In the genomic region with DNA sequence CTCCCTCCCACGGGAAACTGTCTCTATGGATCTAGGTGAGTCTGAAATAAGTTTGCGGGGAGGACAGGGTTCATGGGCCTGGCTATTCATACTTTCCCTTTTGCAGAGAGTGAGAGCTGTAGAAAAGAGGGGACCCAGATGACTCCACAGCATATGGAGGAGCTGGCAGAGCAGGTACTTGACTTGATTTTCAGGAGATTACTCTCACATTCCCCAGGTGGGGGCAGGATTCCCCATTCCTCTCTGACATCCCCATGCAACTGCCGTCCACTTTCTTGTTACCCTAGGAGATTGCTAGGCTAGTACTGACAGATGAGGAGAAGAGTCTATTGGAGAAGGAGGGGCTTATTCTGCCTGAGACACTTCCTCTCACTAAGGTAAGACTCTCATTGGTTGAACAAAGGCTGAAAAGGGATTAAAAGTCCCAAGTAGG, we compare ENCODE assay signal across 10 cellular contexts. TPM values are rescaled to one million over a fixed set of nuclear protein-coding genes. Genes with fewer than 3 reads are reported as not detected.
DNase-seq lines count a peak whose midpoint lies in the region; ATAC-seq, FAIRE-seq and TF ChIP-seq lines count a peak whose summit lies in the region.
"Had no signal": no experiment of that assay in that cellular context is flagged by ENCODE, and none has a peak within 500 bp of the region (broad histone marks: within the 10 kb centered on the region; RNA-seq: fewer than 3 reads in every experiment).

No MANE protein-coding gene starts in this region.

- H3K27me3 ChIP-seq in thymus (ENCODE audit: control insufficient read depth, insufficient read depth): no peaks in the 10 kb centered on the region

- no peak for ATAC-seq in GM18861 (IDR thresholded peaks at IDR 0.05; ENCODE audit: unreplicated experiment)

- TF ChIP-seq CTCF in CD14-positive monocyte (IDR thresholded peaks at IDR 0.05) (no peak), astrocyte of the spinal cord (IDR thresholded peaks at IDR 0.05; ENCODE audit: low read depth, low read length) (no peak)

- peak overlapping the region; percentile 83 for H3K27ac ChIP-seq in thymus (ENCODE audit: low read depth)

- peak overlapping the region; percentile 93 for H3K4me3 ChIP-seq in astrocyte of the spinal cord (ENCODE audit: low read depth, low read length)
- peak overlapping the region; percentile 74 for H3K4me3 ChIP-seq in thymus (ENCODE audit: low read length)

- intact Hi-C loops in CD14-positive monocyte (cut with micrococcal nuclease) (loop anchor here (2.0 to 10.0 kb wide), 5 partner anchors 16 to 621 kb away; a partner anchor contains a TSS), posterior cingulate gyrus (cut with DNase I) (loop anchor here (2.0 to 10.0 kb wide), 4 partner anchors 76 to 638 kb away; a partner anchor contains a TSS)

- H3K9me3 ChIP-seq in thymus (ENCODE audit: control insufficient read depth): no peaks in the 10 kb centered on the region

- FAIRE-seq in GM19239 (lab: Jason Lieb, UNC): peak; percentile 70
- FAIRE-seq: TTC549 had no signal

- peaks cover 21% of the 10 kb centered on the region for H3K4me1 Mint-ChIP-seq in CD14-positive monocyte

- whole genome bisulfite sequencing in thymus: 13% methylated on average over 3 of the region's 3 CpGs

- DNase-seq in CD14-positive monocyte (ENCODE audit: low spot score) (no peak), GM19239 (ENCODE audit: insufficient read length, low spot score) (no peak), NCI-H748 (lab: John Stamatoyannopoulos, UW; ENCODE audit: unreplicated experiment) (peak; percentile 67), astrocyte of the spinal cord (ENCODE audit: low read depth, low spot score) (peak; percentile 59), kidney glomerular epithelial cell (lab: John Stamatoyannopoulos, UW) (peak; percentile 86), posterior cingulate gyrus (no peak)

- H3K4me3 Mint-ChIP-seq in CD14-positive monocyte: peak overlapping the region in 1 of 2 donors; percentile 92
- H3K4me3 Mint-ChIP-seq: stimulated activated effector memory CD8-positive, alpha-beta T cell treated with anti-CD3 and anti-CD28 coated beads, Interleukin-12 subunit alpha, Interleukin-12 subunit beta, amount 100 ng/mL, for 72 hours had no signal

- peaks cover 0 to 1% (median 0%) of the 10 kb centered on the region in 7 donors for H3K9me3 Mint-ChIP-seq in CD14-positive monocyte
- H3K9me3 Mint-ChIP-seq: stimulated activated effector memory CD8-positive, alpha-beta T cell treated with anti-CD3 and anti-CD28 coated beads, Interleukin-12 subunit alpha, Interleukin-12 subunit beta, amount 100 ng/mL, for 72 hours had no signal

- H3K27me3 Mint-ChIP-seq in CD14-positive monocyte (ENCODE audit: low read depth in 3 of 3): peaks cover 0 to 6% (median 0%) of the 10 kb centered on the region in 3 donors

- in situ Hi-C loops in astrocyte of the spinal cord (cut with HindIII; ENCODE audit: low sequenced_read_pairs): no loop called here

- H3K4me1 ChIP-seq in thymus (ENCODE audit: control insufficient read depth, insufficient read depth, low read length): peaks cover 40% of the 10 kb centered on the region

- peaks cover 30% of the 10 kb centered on the region for H3K36me3 ChIP-seq in thymus (ENCODE audit: control insufficient read depth, insufficient read depth)

- peak overlapping the region in 6 of 7 donors; percentile 94 to 99 (median 96) for H3K27ac Mint-ChIP-seq in CD14-positive monocyte
- H3K27ac Mint-ChIP-seq: stimulated activated effector memory CD8-positive, alpha-beta T cell treated with anti-CD3 and anti-CD28 coated beads, Interleukin-12 subunit alpha, Interleukin-12 subunit beta, amount 100 ng/mL, for 72 hours had no signal

- peaks cover 27 to 43% of the 10 kb centered on the region in 2 donors for H3K36me3 Mint-ChIP-seq in CD14-positive monocyte

RNA-seq across cellular contexts. Expression of a gene that starts 0.7 kb away (rescaled TPM):
- 10 to 100 TPM; 32.2 to 38.7 TPM for polyA plus RNA-seq in CD14-positive monocyte
- polyA plus RNA-seq in thymus: 25.6 TPM

RNA-seq across cellular contexts. Expression of a gene that starts 1.1 kb away (rescaled TPM):
- polyA plus RNA-seq in CD14-positive monocyte (10 to 100 TPM; 46.6 to 93.0 TPM), thymus (74.5 TPM)

RNA-seq across cellular contexts. Expression of a gene that starts 15.9 kb away (rescaled TPM):
- polyA plus RNA-seq in CD14-positive monocyte: 10 to 100 TPM; 18.1 to 26.4 TPM
- polyA plus RNA-seq in thymus: 36.9 TPM

RNA-seq across cellular contexts. Expression of a gene that starts 16.0 kb away (rescaled TPM):
- 1 to 10 TPM; 2.3 to 3.3 TPM for polyA plus RNA-seq in CD14-positive monocyte
- 6.5 TPM for polyA plus RNA-seq in thymus

RNA-seq across cellular contexts. Expression of a gene that starts 21.0 kb away (rescaled TPM):
- polyA plus RNA-seq in CD14-positive monocyte (not detected), thymus (0.25 TPM)

Comparison
In these comparisons a context has a peak if more than half of its experiments do, and no peak if none do; other contexts are left out.
1. DNase-seq: peak in NCI-H748 (single experiment), astrocyte of the spinal cord (single experiment) and kidney glomerular epithelial cell (single experiment); none in CD14-positive monocyte (single experiment), GM19239 (single experiment) and posterior cingulate gyrus (0 of 10).